ENCODE assay signal across 8 cellular contexts in genomic region chr1:110606784-110607662, GRCh38. TPM values are rescaled to one million over a fixed set of nuclear protein-coding genes. Genes with fewer than 3 reads are reported as not detected.
DNase-seq lines count a peak whose midpoint lies in the region; ATAC-seq and TF ChIP-seq lines count a peak whose summit lies in the region.

No MANE protein-coding gene starts in this region.

- no peak overlapping the region for H3K9ac ChIP-seq in OCI-LY1 (ENCODE audit: low read length)

- H3K79me2 ChIP-seq in OCI-LY1 (ENCODE audit: insufficient read depth, low read length): no peaks in the 10 kb centered on the region

- 1% methylated on average over 86 of the region's 93 CpGs; no CpG with 5 or more reads in 1 of the 2 donors for WGBS in transverse colon (ENCODE audit: low coverage in 1 of 2), 2 donors

- no peak for TF ChIP-seq POLR2A in transverse colon (IDR thresholded peaks at IDR 0.05)

- peaks cover 20% of the 10 kb centered on the region for H3K4me1 Mint-ChIP-seq in dendritic cell treated with granulocyte-macrophage colony-stimulating factor and Interleukin-4, amounts not matched to agents 40 ng/mL and 50 ng/mL, for 4 days (ENCODE audit: low read depth)
- peaks cover 11% of the 10 kb centered on the region for H3K4me1 Mint-ChIP-seq in mesothelial cell of epicardium

- H3K9me3 Mint-ChIP-seq in dendritic cell treated with granulocyte-macrophage colony-stimulating factor and Interleukin-4, amounts not matched to agents 40 ng/mL and 50 ng/mL, for 4 days: no peaks in the 10 kb centered on the region
- no peaks in the 10 kb centered on the region for H3K9me3 Mint-ChIP-seq in mesothelial cell of epicardium

- no peak overlapping the region for H2AFZ ChIP-seq in OCI-LY1 (ENCODE audit: low read length)

- H3F3A ChIP-seq in OCI-LY1 (ENCODE audit: insufficient read depth, low read length): no peaks in the 10 kb centered on the region

- H3K4me1 ChIP-seq in OCI-LY1 (ENCODE audit: insufficient read depth, low read length, severe bottlenecking) (no peaks in the 10 kb centered on the region), transverse colon (peaks cover 0 to 23% (median 15%) of the 10 kb centered on the region in 4 donors)

- no peaks in the 10 kb centered on the region for H3K36me3 Mint-ChIP-seq in dendritic cell treated with granulocyte-macrophage colony-stimulating factor and Interleukin-4, amounts not matched to agents 40 ng/mL and 50 ng/mL, for 4 days (ENCODE audit: low read depth)
- H3K36me3 Mint-ChIP-seq in mesothelial cell of epicardium: no peaks in the 10 kb centered on the region

- H3K4me3 ChIP-seq in OCI-LY1 (ENCODE audit: low read depth, low read length, poor library complexity, severe bottlenecking): peak overlapping the region; percentile 33
- peak overlapping the region; percentile 14 to 60 (median 43) for H3K4me3 ChIP-seq in transverse colon

- DNase-seq in COR-L47 (lab: John Stamatoyannopoulos, UW): peak; percentile 23
- DNase-seq in mesothelial cell of epicardium (ENCODE audit: low spot score in 2 of 2, unreplicated experiment in 2 of 2): peak in 1 of 2 experiments; percentile 40
- DNase-seq in transverse colon: peak; percentile 11
- DNase-seq in EL: no peak
- no peak for DNase-seq in HUDEP-2 (lab: John Stamatoyannopoulos, UW; ENCODE audit: unreplicated experiment in 76 of 76)

- H3K4me2 ChIP-seq in OCI-LY1 (ENCODE audit: low read length): peak overlapping the region; percentile 8; the same call in 1 of the 2 replicates

- no peak for TF ChIP-seq EP300 in transverse colon (IDR thresholded peaks at IDR 0.05; ENCODE audit: low read depth)

- H3K36me3 ChIP-seq in OCI-LY1 (ENCODE audit: insufficient read depth, low read length): no peaks in the 10 kb centered on the region
- H3K36me3 ChIP-seq in transverse colon: no peaks in the 10 kb centered on the region

- intact Hi-C loops in dendritic cell treated with granulocyte-macrophage colony-stimulating factor and Interleukin-4, amounts not matched to agents 40 ng/mL and 50 ng/mL, for 4 days (cut with micrococcal nuclease): no loop called here
- intact Hi-C loops in transverse colon (cut with DNase I; ENCODE audit: low total_unique reads): no loop called here

- H3K27me3 ChIP-seq in OCI-LY1 (ENCODE audit: insufficient read depth, low read length) (peaks cover 30% of the 10 kb centered on the region), transverse colon (peaks cover 70% of the 10 kb centered on the region)

- H3K27me3 Mint-ChIP-seq in dendritic cell treated with granulocyte-macrophage colony-stimulating factor and Interleukin-4, amounts not matched to agents 40 ng/mL and 50 ng/mL, for 4 days: peaks cover 78% of the 10 kb centered on the region
- peaks cover 95% of the 10 kb centered on the region for H3K27me3 Mint-ChIP-seq in mesothelial cell of epicardium (ENCODE audit: low read depth)

- H3K9me3 ChIP-seq in OCI-LY1 (ENCODE audit: low read length) (no peaks in the 10 kb centered on the region), transverse colon (no peaks in the 10 kb centered on the region)

- in situ Hi-C loops in transverse colon (cut with MboI; ENCODE audit: low pct_ligation_motif_present in 1 of 4, low pct_unique_long_range_greater_than_20kb in 1 of 4, low sequenced_read_pairs in 3 of 4): no loop called here

- no peaks in the 10 kb centered on the region for H3K9me2 ChIP-seq in OCI-LY1 (ENCODE audit: low read depth, low read length)

- peak overlapping the region; percentile 79 for H3K4me3 Mint-ChIP-seq in dendritic cell treated with granulocyte-macrophage colony-stimulating factor and Interleukin-4, amounts not matched to agents 40 ng/mL and 50 ng/mL, for 4 days
- H3K4me3 Mint-ChIP-seq in mesothelial cell of epicardium: peak overlapping the region; percentile 70

- H3K27ac ChIP-seq in OCI-LY1 (ENCODE audit: low read depth, low read length, poor library complexity, severe bottlenecking) (no peak overlapping the region), transverse colon (peak overlapping the region; percentile 0 to 44 (median 37))

- H4K20me1 ChIP-seq in OCI-LY1 (ENCODE audit: insufficient read depth, low read length): no peaks in the 10 kb centered on the region

- ATAC-seq in GM21390 (IDR thresholded peaks at IDR 0.05; ENCODE audit: unreplicated experiment): no peak

- no peak for TF ChIP-seq CTCF in OCI-LY1 (IDR thresholded peaks at IDR 0.05; ENCODE audit: low read length)
- no peak for TF ChIP-seq CTCF in mesothelial cell of epicardium (IDR thresholded peaks at IDR 0.05; ENCODE audit: unreplicated experiment)
- no peak for TF ChIP-seq CTCF in transverse colon (IDR thresholded peaks at IDR 0.05)

- no peak overlapping the region for H3K27ac Mint-ChIP-seq in dendritic cell treated with granulocyte-macrophage colony-stimulating factor and Interleukin-4, amounts not matched to agents 40 ng/mL and 50 ng/mL, for 4 days
- no peak overlapping the region for H3K27ac Mint-ChIP-seq in mesothelial cell of epicardium

RNA-seq across cellular contexts. Expression of gene KCNA2, which starts 0.9 kb away (rescaled TPM):
- total RNA-seq in mesothelial cell of epicardium (0.58 to 1.1 TPM (median 0.63 TPM) in 3 replicates), transverse colon (1 to 10 TPM in 1 of 4 donors, under 1 TPM in 2, not detected in 1; 0.40 to 1.7 (median 0.68) TPM)

Comparison
In these comparisons a context has a peak if more than half of its experiments do, and no peak if none do; other contexts are left out.
1. DNase-seq: peak in COR-L47 (single experiment) and transverse colon (single experiment); none in EL (single experiment) and HUDEP-2 (0 of 76).